In the genomic region with DNA sequence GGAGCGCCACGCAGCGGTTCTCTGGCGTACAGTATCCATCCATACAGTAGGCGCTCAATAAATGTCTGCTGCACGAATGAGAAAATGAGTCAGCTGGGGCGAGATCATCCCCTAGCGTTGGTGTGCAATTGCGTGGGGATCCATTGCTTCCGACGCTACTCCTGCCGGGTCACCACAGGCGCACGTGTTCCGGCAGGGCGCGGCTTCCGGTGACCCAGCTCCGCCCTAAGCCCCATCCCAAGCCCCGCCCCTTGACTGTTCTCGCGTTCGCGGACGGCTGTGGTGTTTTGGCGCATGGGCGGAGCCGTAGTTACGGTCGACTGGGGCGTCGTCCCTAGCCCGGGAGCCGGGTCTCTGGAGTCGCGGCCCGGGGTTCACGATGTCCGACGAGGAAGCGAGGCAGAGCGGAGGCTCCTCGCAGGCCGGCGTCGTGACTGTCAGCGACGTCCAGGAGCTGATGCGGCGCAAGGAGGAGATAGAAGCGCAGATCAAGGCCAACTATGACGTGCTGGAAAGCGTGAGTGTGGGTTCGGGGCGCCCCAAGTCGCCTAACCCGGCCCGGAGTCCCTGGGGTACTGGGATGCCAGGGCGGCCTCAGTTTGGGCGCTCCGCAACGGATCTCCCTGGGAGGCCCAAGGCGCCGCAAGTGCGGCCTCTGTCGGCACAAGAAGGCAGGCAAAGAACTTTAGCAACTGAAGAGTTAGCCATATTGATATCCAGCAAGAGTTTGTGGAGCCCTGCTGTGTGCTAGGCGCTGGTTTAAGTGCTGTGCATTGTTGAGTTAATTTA, we compare ENCODE assay signal across 8 cellular contexts. TPM values are rescaled to one million over a fixed set of nuclear protein-coding genes. Genes with fewer than 3 reads are reported as not detected.
DNase-seq lines count a peak whose midpoint lies in the region; ATAC-seq and TF ChIP-seq lines count a peak whose summit lies in the region.

A gene with protein sequence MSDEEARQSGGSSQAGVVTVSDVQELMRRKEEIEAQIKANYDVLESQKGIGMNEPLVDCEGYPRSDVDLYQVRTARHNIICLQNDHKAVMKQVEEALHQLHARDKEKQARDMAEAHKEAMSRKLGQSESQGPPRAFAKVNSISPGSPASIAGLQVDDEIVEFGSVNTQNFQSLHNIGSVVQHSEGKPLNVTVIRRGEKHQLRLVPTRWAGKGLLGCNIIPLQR (plus strand): TSS at position 313 of the 789 bp plus-strand sequence. CDS start 67 bp downstream, at position 380.

- H3K27me3 ChIP-seq in Caco-2 (replicated peaks; ENCODE audit: control insufficient read depth, insufficient read depth, low read length): no peaks in the 10 kb centered on the region
- no peaks in the 10 kb centered on the region for H3K27me3 ChIP-seq in effector memory CD4-positive, alpha-beta T cell (replicated peaks; ENCODE audit: control insufficient read depth, insufficient read depth, low read length, poor library complexity, severe bottlenecking)

- H3K36me3 Mint-ChIP-seq in Caco-2 (ENCODE audit: insufficient read depth, unreplicated experiment): peaks cover 21% of the 10 kb centered on the region

- H3K27me3 Mint-ChIP-seq in Caco-2 (ENCODE audit: insufficient read depth, unreplicated experiment): no peaks in the 10 kb centered on the region

- ATAC-seq in GM21360 (IDR thresholded peaks at IDR 0.05; ENCODE audit: unreplicated experiment): peak; percentile 89

- H3K4me1 ChIP-seq in Caco-2: peaks cover 10% of the 10 kb centered on the region
- H3K4me1 ChIP-seq in effector memory CD4-positive, alpha-beta T cell (ENCODE audit: control insufficient read depth, insufficient read depth, low read length, poor library complexity, severe bottlenecking): peaks cover 13% of the 10 kb centered on the region

- peak within 1 kb of the TSS; percentile 84 for H3K4me3 Mint-ChIP-seq in Caco-2 (ENCODE audit: unreplicated experiment)

- no peaks in the 10 kb centered on the region for H3K9me3 ChIP-seq in Caco-2
- H3K9me3 ChIP-seq in effector memory CD4-positive, alpha-beta T cell (ENCODE audit: control insufficient read depth, low read length): no peaks in the 10 kb centered on the region

- peak within 1 kb of the TSS; percentile 86 for H3K27ac Mint-ChIP-seq in Caco-2 (ENCODE audit: unreplicated experiment)

- H3K4me1 Mint-ChIP-seq in Caco-2 (ENCODE audit: low read depth, unreplicated experiment): peaks cover 15% of the 10 kb centered on the region

- POLR2A ChIA-PET in Caco-2 (lab: Charles Lee): interaction anchor here (0.5 to 1.2 kb wide), 8 partner anchors 9 to 94 kb away, joined by 3 to 11 read pairs (median 4); no protein-coding TSS in a partner anchor
- POLR2A ChIA-PET in activated CD8-positive, alpha-beta memory T cell treated with anti-CD3 and anti-CD28 coated beads for 36 hours (lab: Charles Lee): interaction anchor here (0.6 to 1.4 kb wide), 6 partner anchors 76 to 215 kb away, joined by 3 to 11 read pairs (median 5); a partner anchor contains a TSS

- TF ChIP-seq CTCF in Caco-2 (IDR thresholded peaks at IDR 0.05; ENCODE audit: insufficient read depth in 1 of 2, low read depth in 1 of 2, low read length in 1 of 2, severe bottlenecking in 1 of 2, unreplicated experiment in 1 of 2): peak; percentile 50 to 78

- H3K9me3 Mint-ChIP-seq in Caco-2 (ENCODE audit: unreplicated experiment): no peaks in the 10 kb centered on the region

- no peaks in the 10 kb centered on the region; the same call in 1 of the 2 replicates for H3K36me3 ChIP-seq in Caco-2 (ENCODE audit: control insufficient read depth, insufficient read depth, low read length)
- H3K36me3 ChIP-seq in effector memory CD4-positive, alpha-beta T cell (ENCODE audit: control insufficient read depth, insufficient read depth, low read length): peaks cover 2% of the 10 kb centered on the region

- DNase-seq in Caco-2 (peak; percentile 98 to 99), HT1080 (ENCODE audit: low read depth) (peak; percentile 99), NOMO-1 (lab: John Stamatoyannopoulos, UW; ENCODE audit: unreplicated experiment in 2 of 2) (peak; percentile 96 to 97), medulla oblongata (ENCODE audit: extremely low spot score) (peak; percentile 97)
- peak; percentile 97 for DNase-seq in effector memory CD4-positive, alpha-beta T cell
- peak; percentile 97 for DNase-seq in stimulated activated CD8-positive, alpha-beta memory T cell treated with anti-CD3 and anti-CD28 coated beads, Interleukin-12 subunit alpha, Interleukin-12 subunit beta, amount 100 ng/mL, for 1 hour (ENCODE audit: low read depth)

- CTCF ChIA-PET in Caco-2 (lab: Charles Lee): interaction anchor here (0.6 to 2.8 kb wide), 10 partner anchors 11 to 1687 kb away, joined by 3 to 46 read pairs (median 4); a partner anchor contains a TSS
- CTCF ChIA-PET in activated CD8-positive, alpha-beta memory T cell treated with anti-CD3 and anti-CD28 coated beads for 36 hours (lab: Charles Lee): interaction anchor here (0.5 to 7.7 kb wide), 18 partner anchors 11 to 140 kb away, joined by 3 to 97 read pairs (median 4); a partner anchor contains a TSS

- H3K4me3 ChIP-seq in Caco-2 (ENCODE audit: low read depth, low read length): peak within 1 kb of the TSS; percentile 84
- H3K4me3 ChIP-seq in effector memory CD4-positive, alpha-beta T cell (ENCODE audit: insufficient read depth, low read depth, low read length, poor library complexity, severe bottlenecking): peak within 1 kb of the TSS; percentile 64

- H3K27ac ChIP-seq in effector memory CD4-positive, alpha-beta T cell (ENCODE audit: insufficient read depth, low read length, poor library complexity, severe bottlenecking): peak within 1 kb of the TSS; percentile 91

- TSS peak; percentile 75 for BruUV-seq in Caco-2 (replicated peaks; lab: Mats Ljungman, UMichigan)

- intact Hi-C loops in Caco-2 (cut with micrococcal nuclease; ENCODE audit: unreplicated experiment): loop anchor here (1.0 to 5.0 kb wide), 4 partner anchors 49 to 191 kb away; a partner anchor contains a TSS

RNA-seq across cellular contexts. Expression of the gene that starts here (rescaled TPM):
- 53.0 and 63.3 TPM in 2 replicates for total RNA-seq in Caco-2 (2022)
- 162 and 183 TPM in 2 replicates for total RNA-seq in HT1080 (2014; rRNA removed; shearing (Covaris generic))
- polyA plus RNA-seq in HT1080 (2015; cell fraction: cytosol; rRNA removed): 67.8 and 89.7 TPM in 2 replicates
- polyA plus RNA-seq in HT1080 (2015; cell fraction: nucleus; rRNA removed): 44.5 and 48.5 TPM in 2 replicates
- 10 to 100 TPM; 70.8 to 73.7 TPM for total RNA-seq in activated CD8-positive, alpha-beta memory T cell treated with anti-CD3 and anti-CD28 coated beads for 36 hours

Comparison
In these comparisons a context has a peak if more than half of its experiments do, and no peak if none do; other contexts are left out.
1. Peak in every context shown above with its lines: DNase-seq, ATAC-seq, H3K4me3 ChIP-seq and H3K27ac ChIP-seq.